In genomic region chrX:148354906-148355305, GRCh38 we compare ENCODE assay signal across 26 cellular contexts.
"Had no signal": no experiment of that assay in that cellular context is flagged by ENCODE, and none has a peak within 500 bp of the region (broad histone marks: within the 10 kb centered on the region; RNA-seq: fewer than 3 reads in every experiment).

No MANE protein-coding gene starts in this region.

- ATAC-seq: naive thymus-derived CD4-positive, alpha-beta T cell; natural killer cell; pancreas; right cardiac atrium; right lobe of liver; stimulated activated effector memory CD8-positive, alpha-beta T cell treated with anti-CD3 and anti-CD28 coated beads, Interleukin-12 subunit alpha, Interleukin-12 subunit beta, amount 100 ng/mL, for 72 hours; stimulated activated naive B cell treated with anti-CD40 and anti-IgM and Interleukin-4, amounts not matched to agents 10 μg/mL and 1 μg/mL and 100 μg/mL, for 72 hours had no signal

- H3K36me3 Mint-ChIP-seq: natural killer cell; neural progenitor cell; stimulated activated effector memory CD8-positive, alpha-beta T cell treated with anti-CD3 and anti-CD28 coated beads, Interleukin-12 subunit alpha, Interleukin-12 subunit beta, amount 100 ng/mL, for 72 hours; stimulated activated naive B cell treated with anti-CD40 and anti-IgM and Interleukin-4, amounts not matched to agents 10 μg/mL and 1 μg/mL and 100 μg/mL, for 72 hours had no signal

- H3K4me3 ChIP-seq: neural progenitor cell, pancreas, prostate gland, right lobe of liver, sigmoid colon, stomach, thoracic aorta, tibial nerve, upper lobe of left lung, vagina had no signal

- H3K4me3 Mint-ChIP-seq: naive thymus-derived CD4-positive, alpha-beta T cell; natural killer cell; nephron; neural progenitor cell; stimulated activated effector memory CD8-positive, alpha-beta T cell treated with anti-CD3 and anti-CD28 coated beads, Interleukin-12 subunit alpha, Interleukin-12 subunit beta, amount 100 ng/mL, for 72 hours; stimulated activated naive B cell treated with anti-CD40 and anti-IgM and Interleukin-4, amounts not matched to agents 10 μg/mL and 1 μg/mL and 100 μg/mL, for 72 hours; stimulated activated naive CD8-positive, alpha-beta T cell treated with anti-CD3 and anti-CD28 coated beads, Interleukin-15, Interleukin-2, amounts not matched to agents 100 ng/mL and 50 ng/mL, for 24 hours had no signal

- H3K27ac ChIP-seq: neural progenitor cell, pancreas, prostate gland, right lobe of liver, sigmoid colon, stomach, thoracic aorta, tibial nerve, upper lobe of left lung, vagina had no signal

- DNase-seq: naive thymus-derived CD4-positive, alpha-beta T cell; natural killer cell; nucleus accumbens; pancreas; right cardiac atrium; right lobe of liver; sigmoid colon; small intestine; stimulated activated CD4-positive, alpha-beta T cell treated with anti-CD3 and anti-CD28 coated beads, Interleukin-15, amount 100 ng/mL, for 24 hours; stimulated activated CD4-positive, alpha-beta T cell treated with anti-CD3 and anti-CD28 coated beads, Interleukin-2, amount 100 ng/mL, for 24 hours; stimulated activated CD4-positive, alpha-beta T cell treated with anti-CD3 and anti-CD28 coated beads, Interleukin-2, amount 100 ng/mL, for 48 hours; stimulated activated CD4-positive, alpha-beta T cell treated with anti-CD3 and anti-CD28 coated beads, Interleukin-4, amount 100 ng/mL, for 24 hours; stimulated activated naive B cell treated with anti-CD40 and anti-IgM and Interleukin-4, amounts not matched to agents 10 μg/mL and 1 μg/mL and 100 μg/mL, for 72 hours; stimulated activated naive CD4-positive, alpha-beta T cell treated with Interleukin-2 at 50 U/mL for 16 hours; stomach; trophoblast cell; upper lobe of left lung had no signal

- H3K27ac Mint-ChIP-seq: naive thymus-derived CD4-positive, alpha-beta T cell; natural killer cell; nephron; neural progenitor cell; stimulated activated effector memory CD8-positive, alpha-beta T cell treated with anti-CD3 and anti-CD28 coated beads, Interleukin-12 subunit alpha, Interleukin-12 subunit beta, amount 100 ng/mL, for 72 hours; stimulated activated naive B cell treated with anti-CD40 and anti-IgM and Interleukin-4, amounts not matched to agents 10 μg/mL and 1 μg/mL and 100 μg/mL, for 72 hours; stimulated activated naive CD8-positive, alpha-beta T cell treated with anti-CD3 and anti-CD28 coated beads, Interleukin-15, Interleukin-2, amounts not matched to agents 100 ng/mL and 50 ng/mL, for 24 hours had no signal

- H2AFZ ChIP-seq: neural progenitor cell had no signal

- H3K9ac ChIP-seq: neural progenitor cell had no signal

- H3K9me3 ChIP-seq: pancreas, prostate gland, right lobe of liver, sigmoid colon, stomach, thoracic aorta, tibial nerve, upper lobe of left lung, vagina had no signal

- FAIRE-seq: small intestine, urothelium cell line had no signal

- H3K27me3 ChIP-seq: neural progenitor cell, pancreas, right lobe of liver, sigmoid colon, stomach, tibial nerve, upper lobe of left lung, vagina had no signal

- H3K4me1 ChIP-seq: neural progenitor cell, pancreas, prostate gland, right lobe of liver, sigmoid colon, stomach, tibial nerve, upper lobe of left lung, vagina had no signal

- H3K36me3 ChIP-seq: neural progenitor cell, pancreas, prostate gland, right lobe of liver, sigmoid colon, stomach, thoracic aorta, tibial nerve, upper lobe of left lung, vagina had no signal

- H3K4me2 ChIP-seq: neural progenitor cell had no signal

- H3K27me3 Mint-ChIP-seq: naive thymus-derived CD4-positive, alpha-beta T cell; stimulated activated naive B cell treated with anti-CD40 and anti-IgM and Interleukin-4, amounts not matched to agents 10 μg/mL and 1 μg/mL and 100 μg/mL, for 72 hours; stimulated activated naive CD8-positive, alpha-beta T cell treated with anti-CD3 and anti-CD28 coated beads, Interleukin-15, Interleukin-2, amounts not matched to agents 100 ng/mL and 50 ng/mL, for 24 hours had no signal

- H3K4me1 Mint-ChIP-seq: natural killer cell; nephron; neural progenitor cell; stimulated activated effector memory CD8-positive, alpha-beta T cell treated with anti-CD3 and anti-CD28 coated beads, Interleukin-12 subunit alpha, Interleukin-12 subunit beta, amount 100 ng/mL, for 72 hours; stimulated activated naive B cell treated with anti-CD40 and anti-IgM and Interleukin-4, amounts not matched to agents 10 μg/mL and 1 μg/mL and 100 μg/mL, for 72 hours had no signal
